13 cellular contexts compared by ENCODE assay signal in genomic region chr19:4816388-4817165, GRCh38. TPM values are rescaled to one million over a fixed set of nuclear protein-coding genes. Genes with fewer than 3 reads are reported as not detected.
DNase-seq lines count a peak whose midpoint lies in the region; ATAC-seq, FAIRE-seq and TF ChIP-seq lines count a peak whose summit lies in the region.
"Had no signal": no experiment of that assay in that cellular context is flagged by ENCODE, and none has a peak within 500 bp of the region (broad histone marks: within the 10 kb centered on the region; RNA-seq: fewer than 3 reads in every experiment).

No MANE protein-coding gene starts in this region.

- no peak for FAIRE-seq in A549 (lab: Jason Lieb, UNC)
- no peak for FAIRE-seq in GM12878 (lab: Jason Lieb, UNC)
- FAIRE-seq: colon had no signal

- TF ChIP-seq POLR2A in A549 (IDR thresholded peaks at IDR 0.05; ENCODE audit: low read length) (no peak), GM12878 (IDR thresholded peaks at IDR 0.05; ENCODE audit: low read depth, low read length) (peak; percentile 52)

- peak overlapping the region; percentile 3 for H2BK12ac ChIP-seq in neuronal stem cell (ENCODE audit: low read length)

- WGBS in A549 (ENCODE audit: missing lambda C conversion rate) = 99% methylated on average over 34 of the region's 41 CpGs
- WGBS in GM12878 (ENCODE audit: insufficient coverage, insufficient replicate concordance, low lambda C conversion rate, missing lambda C conversion rate) = 96% methylated on average over 37 of the region's 41 CpGs
- WGBS in neuronal stem cell (ENCODE audit: extremely low coverage in 2 of 2, insufficient read length in 2 of 2, insufficient replicate concordance in 1 of 2), 2 donors = no CpG with 5 or more reads among the region's 41 CpGs

- H2AK5ac ChIP-seq in neuronal stem cell (ENCODE audit: low read depth, low read length) = peak overlapping the region; percentile 99

- peak overlapping the region; percentile 99 for H4K91ac ChIP-seq in neuronal stem cell (ENCODE audit: low read depth, low read length, poor library complexity)

- H2BK5ac ChIP-seq in neuronal stem cell (ENCODE audit: low read length) = no peak overlapping the region

- H2BK120ac ChIP-seq in neuronal stem cell (ENCODE audit: low read depth, low read length) = peak overlapping the region; percentile 78

- RAD21 ChIA-PET in GM12878 (lab: Charles Lee; ENCODE audit: unreplicated experiment) = no interaction called here

- H3K4me3 ChIP-seq in A549 (no peak overlapping the region), H7 (ENCODE audit: insufficient read depth, low read depth, low read length) (no peak overlapping the region), GM12878 (no peak overlapping the region), neuronal stem cell (ENCODE audit: low read length in 2 of 2) (no peak overlapping the region)
- H3K4me3 ChIP-seq: PC-9 had no signal

- peak overlapping the region; percentile 69 for H3K4ac ChIP-seq in neuronal stem cell (ENCODE audit: low read length)

- H3K4me2 ChIP-seq in A549 (no peak overlapping the region), GM12878 (ENCODE audit: control insufficient read depth, insufficient read depth) (no peak overlapping the region), neuronal stem cell (ENCODE audit: insufficient read depth, low read length, poor library complexity, severe bottlenecking) (no peak overlapping the region)

- TF ChIP-seq EP300 in A549 (IDR thresholded peaks at IDR 0.05) (no peak), GM12878 (IDR thresholded peaks at IDR 0.05; ENCODE audit: borderline replicate concordance in 1 of 2, control insufficient read depth in 1 of 2, low read depth in 2 of 2, low read length in 2 of 2) (no peak)

- H3K9ac ChIP-seq in GM12878 (ENCODE audit: control insufficient read depth, insufficient read depth, low read length) (no peak overlapping the region), neuronal stem cell (ENCODE audit: low read depth, low read length, poor library complexity) (no peak overlapping the region)

- H3K36me3 ChIP-seq in H7 (replicated peaks; ENCODE audit: control insufficient read depth, insufficient read depth, low read length) (no peaks in the 10 kb centered on the region), GM12878 (ENCODE audit: control insufficient read depth in 2 of 2, insufficient read depth in 2 of 2, low read length in 1 of 2) (peaks cover 5 to 25% of the 10 kb centered on the region in 2 experiments; a peak in 3 of 4 replicates), neuronal stem cell (replicated peaks in 1 of 2; ENCODE audit: control insufficient read depth in 2 of 2, insufficient read depth in 2 of 2, low read length in 2 of 2) (no peaks in the 10 kb centered on the region)

- POLR2A ChIA-PET in A549 (lab: Yijun Ruan, JAX) (no interaction called here), GM12878 (lab: Charles Lee) (interaction anchor here (0.6 to 0.8 kb wide), 2 partner anchors 36 to 96 kb away, joined by 4 to 6 read pairs; no protein-coding TSS in a partner anchor)

- no peak for TF ChIP-seq RAD21 in A549 (conservative IDR thresholded peaks at IDR 0.05 in 1 of 2, IDR thresholded peaks at IDR 0.05 in 1 of 2)
- no peak for TF ChIP-seq RAD21 in GM12878 (IDR thresholded peaks at IDR 0.05; ENCODE audit: insufficient read depth, low read depth, low read length)

- H3K79me2 ChIP-seq in GM12878 (ENCODE audit: control insufficient read depth, insufficient read depth, low read length) = peaks cover 2% of the 10 kb centered on the region

- H3K27ac ChIP-seq in A549 (peak overlapping the region; percentile 77 to 89), GM12878 (ENCODE audit: control insufficient read depth, insufficient read depth) (no peak overlapping the region), neuronal stem cell (replicated peaks; ENCODE audit: low read length) (no peak overlapping the region)
- H3K27ac ChIP-seq: PC-9 had no signal

- no peaks in the 10 kb centered on the region for H3K9me3 ChIP-seq in A549
- no peaks in the 10 kb centered on the region; the same call in 2 of the 3 replicates for H3K9me3 ChIP-seq in GM12878 (replicated peaks; ENCODE audit: control insufficient read depth, insufficient read depth, low read length)
- H3K9me3 ChIP-seq in neuronal stem cell (replicated peaks in 1 of 2; ENCODE audit: control insufficient read depth in 2 of 2, insufficient read depth in 1 of 2, low read depth in 1 of 2, low read length in 2 of 2) = peaks cover 3% of the 10 kb centered on the region in 2 donors

- intact Hi-C loops in GM12878 (cut with micrococcal nuclease; ENCODE audit: unreplicated experiment) = no loop called here

- CTCF ChIA-PET in A549 (lab: Yijun Ruan, JAX) = interaction anchor here (1.0 to 1.9 kb wide), 6 partner anchors 7 to 215 kb away, joined by 3 to 8 read pairs (median 3); no protein-coding TSS in a partner anchor
- CTCF ChIA-PET in GM12878 (lab: Yijun Ruan, JAX) = interaction anchor here (0.9 to 2.2 kb wide), 3 partner anchors 12 to 95 kb away, joined by 3 to 10 read pairs (median 6); no protein-coding TSS in a partner anchor

- peaks cover 17% of the 10 kb centered on the region for H3K4me1 ChIP-seq in A549
- peaks cover 14% of the 10 kb centered on the region for H3K4me1 ChIP-seq in GM12878 (ENCODE audit: control insufficient read depth, insufficient read depth, low read length)
- H3K4me1 ChIP-seq in neuronal stem cell (ENCODE audit: control insufficient read depth in 2 of 2, insufficient read depth in 1 of 2, low read depth in 1 of 2, low read length in 2 of 2) = no peaks in the 10 kb centered on the region

- TF ChIP-seq CTCF in A549 (IDR thresholded peaks at IDR 0.05) = no peak
- no peak for TF ChIP-seq CTCF in GM12878 (IDR thresholded peaks at IDR 0.05 in 2 of 3, conservative IDR thresholded peaks at IDR 0.05 in 1 of 3; ENCODE audit: control insufficient read depth in 2 of 3, extremely low read depth in 1 of 3, insufficient read depth in 1 of 3, low read depth in 3 of 3, low read length in 3 of 3)

- H4K8ac ChIP-seq in neuronal stem cell (ENCODE audit: low read depth, low read length) = peak overlapping the region; percentile 99

- H4K20me1 ChIP-seq in GM12878 (ENCODE audit: control insufficient read depth, insufficient read depth) = no peaks in the 10 kb centered on the region

- H2BK15ac ChIP-seq in neuronal stem cell (ENCODE audit: low read length) = peak overlapping the region; percentile 90

- TSS peak; percentile 59 for BruUV-seq in GM12878 (replicated peaks; lab: Mats Ljungman, UMichigan)

- H3K18ac ChIP-seq in neuronal stem cell (ENCODE audit: low read length) = peak overlapping the region; percentile 82

- H3K23ac ChIP-seq in neuronal stem cell (ENCODE audit: low read depth, low read length, poor library complexity) = peak overlapping the region; percentile 60

- SMC1A ChIA-PET in GM12878 (lab: Charles Lee; ENCODE audit: uncharacterized antibody, unreplicated experiment) = no interaction called here

- no peak overlapping the region for H2AFZ ChIP-seq in GM12878 (ENCODE audit: control insufficient read depth, low read depth, low read length)
- H2AFZ ChIP-seq in neuronal stem cell (ENCODE audit: low read length) = peak overlapping the region; percentile 77

- in situ Hi-C loops in GM12878 (cut with MboI) = no loop called here

- ATAC-seq in A549 (no peak), GM12878 (no peak), GM21786 (IDR thresholded peaks at IDR 0.05; ENCODE audit: unreplicated experiment) (no peak), HG03108 (IDR thresholded peaks at IDR 0.05; ENCODE audit: unreplicated experiment) (no peak)

- DNase-seq in A549 (ENCODE audit: low read depth in 1 of 2, low spot score in 1 of 2) (no peak), H7 (peak; percentile 52), GM12878 (ENCODE audit: low read depth, low spot score) (no peak), neuronal stem cell (ENCODE audit: low spot score) (no peak), NCI-H1436 treated with DMSO at 0.1 percent for 48 hours (lab: John Stamatoyannopoulos, UW) (no peak)
- DNase-seq in stimulated activated CD4-positive, alpha-beta T cell treated with anti-CD3 and anti-CD28 coated beads, Interleukin-4, amount 100 ng/mL, for 24 hours = no peak
- DNase-seq: activated CD4-positive, alpha-beta T cell treated with anti-CD3 and anti-CD28 coated beads for 1 hour; activated T-cell treated with anti-CD3 and anti-CD28 coated beads for 4 hours; nephron progenitor cell had no signal

- H3K27me3 ChIP-seq in H7 (ENCODE audit: control insufficient read depth, insufficient read depth, low read length) (peaks cover 2% of the 10 kb centered on the region; the same call in 1 of the 2 replicates), GM12878 (replicated peaks in 1 of 2; ENCODE audit: control insufficient read depth in 2 of 2, insufficient read depth in 2 of 2, low read length in 1 of 2) (no peaks in the 10 kb centered on the region), neuronal stem cell (ENCODE audit: control insufficient read depth in 3 of 3, insufficient read depth in 3 of 3, low read depth in 1 of 3, low read length in 3 of 3) (no peaks in the 10 kb centered on the region)

- no peaks in the 10 kb centered on the region for H3K79me1 ChIP-seq in neuronal stem cell (ENCODE audit: low read depth, low read length)

- H3K14ac ChIP-seq in neuronal stem cell (ENCODE audit: low read length) = no peak overlapping the region

RNA-seq across cellular contexts. Expression of gene TICAM1, which starts 14.9 kb away (rescaled TPM):
- polyA plus RNA-seq in A549 (2011; rRNA removed) (0.78 and 2.0 TPM in 2 replicates), A549 (2017; fragmentation: RNase III; extraction: RNeasy Plus Mini Kit Qiagen cat#74134 plus additional on column Dnase treatment) (3.8 to 4.0 TPM (median 3.9 TPM) in 3 replicates), GM12878 (2011; rRNA removed) (0.84 and 2.6 TPM in 2 replicates), GM12878 (2014; fragmentation: Illumina TruSeq; extraction: Trizol) (2.7 and 6.4 TPM in 2 replicates), GM12878 (2014; fragmentation: Nextera tagmentation; extraction: Ambion mirVana) (under 1 TPM; 0.31 to 0.99 TPM), GM12878 (2014; rRNA removed) (14.1 and 19.3 TPM in 2 replicates), GM12878 (2016; fragmentation: Nextera tagmentation; extraction: Ambion mirVana) (10 to 100 TPM; 19.5 to 21.3 TPM)
- polyA plus RNA-seq in A549 (2012; cell fraction: cytosol; rRNA removed) = 1.2 and 2.2 TPM in 2 replicates
- polyA plus RNA-seq in A549 (2012; cell fraction: nucleus; rRNA removed) = 2.6 and 3.8 TPM in 2 replicates
- 0.92 and 0.95 TPM in 2 replicates for polyA minus RNA-seq in A549 (2011; rRNA and poly(A)+ RNA removed)
- 0.17 and 0.30 TPM in 2 replicates for total RNA-seq in H7 (2014; rRNA removed; shearing (Covaris generic))
- total RNA-seq in GM12878 (2013; cell fraction: nucleolus; rRNA removed) = 18.2 and 19.6 TPM in 2 replicates
- total RNA-seq in GM12878 (2014; rRNA removed) (3.1 and 4.0 TPM in 2 replicates), GM12878 (2014; rRNA removed; fragmentation: Illumina TruSeq; extraction: Trizol) (3.8 and 4.2 TPM in 2 replicates), GM12878 (2021) (31.1 and 32.0 TPM in 2 replicates)
- 5.8 TPM for polyA plus RNA-seq in GM12878 (2011; ENCODE audit: low read depth)
- polyA plus RNA-seq in GM12878 (2011; cell fraction: cytosol; rRNA removed) = 5.2 and 7.1 TPM in 2 replicates
- polyA plus RNA-seq in GM12878 (2011; cell fraction: nucleus; rRNA removed) = 10.0 and 20.2 TPM in 2 replicates
- 19.8 and 26.3 TPM in 2 replicates for polyA plus RNA-seq in GM12878 (2012)
- polyA minus RNA-seq in GM12878 (2011; rRNA and poly(A)+ RNA removed) = 2.0 and 4.6 TPM in 2 replicates
- polyA minus RNA-seq in GM12878 (2011; cell fraction: cytosol; rRNA and poly(A)+ RNA removed) = 8.5 and 12.0 TPM in 2 replicates
- polyA minus RNA-seq in GM12878 (2011; cell fraction: nucleus; rRNA and poly(A)+ RNA removed) = 2.3 and 5.7 TPM in 2 replicates
- 1.4 TPM for polyA plus RNA-seq in neuronal stem cell (2013, experiment 1 of 2)
- 1.5 TPM for polyA plus RNA-seq in neuronal stem cell (2013, experiment 2 of 2)

RNA-seq across cellular contexts. Expression of gene FEM1A, which starts 25.0 kb away (rescaled TPM):
- 3.2 and 3.5 TPM in 2 replicates for polyA plus RNA-seq in A549 (2011; rRNA removed)
- 2.9 and 4.1 TPM in 2 replicates for polyA plus RNA-seq in A549 (2012; cell fraction: cytosol; rRNA removed)
- 2.7 and 3.7 TPM in 2 replicates for polyA plus RNA-seq in A549 (2012; cell fraction: nucleus; rRNA removed)
- polyA plus RNA-seq in A549 (2017; fragmentation: RNase III; extraction: RNeasy Plus Mini Kit Qiagen cat#74134 plus additional on column Dnase treatment) = 4.0 to 4.1 TPM (median 4.0 TPM) in 3 replicates
- polyA minus RNA-seq in A549 (2011; rRNA and poly(A)+ RNA removed) = 7.4 and 8.9 TPM in 2 replicates
- 16.1 and 17.2 TPM in 2 replicates for total RNA-seq in H7 (2014; rRNA removed; shearing (Covaris generic))
- 8.5 and 10.8 TPM in 2 replicates for total RNA-seq in GM12878 (2013; cell fraction: nucleolus; rRNA removed)
- 14.0 and 17.4 TPM in 2 replicates for total RNA-seq in GM12878 (2014; rRNA removed)
- 5.7 and 6.9 TPM in 2 replicates for total RNA-seq in GM12878 (2014; rRNA removed; fragmentation: Illumina TruSeq; extraction: Trizol)
- total RNA-seq in GM12878 (2021) = 14.3 and 15.0 TPM in 2 replicates
- 0.29 TPM for polyA plus RNA-seq in GM12878 (2011; ENCODE audit: low read depth)
- 1.6 and 3.0 TPM in 2 replicates for polyA plus RNA-seq in GM12878 (2011; rRNA removed)
- 3.7 and 5.4 TPM in 2 replicates for polyA plus RNA-seq in GM12878 (2011; cell fraction: cytosol; rRNA removed)
- polyA plus RNA-seq in GM12878 (2011; cell fraction: nucleus; rRNA removed) = 8.4 TPM in 2 replicates
- 0.85 and 1.00 TPM in 2 replicates for polyA plus RNA-seq in GM12878 (2012)
- polyA plus RNA-seq in GM12878 (2014; fragmentation: Illumina TruSeq; extraction: Trizol) = 3.5 and 4.7 TPM in 2 replicates
- under 1 TPM; 0.27 to 0.31 TPM for polyA plus RNA-seq in GM12878 (2014; fragmentation: Nextera tagmentation; extraction: Ambion mirVana)
- polyA plus RNA-seq in GM12878 (2014; rRNA removed) = 9.1 and 10.7 TPM in 2 replicates
- polyA plus RNA-seq in GM12878 (2016; fragmentation: Nextera tagmentation; extraction: Ambion mirVana) = 1 to 10 TPM; 2.4 to 2.7 TPM
- 5.5 and 9.7 TPM in 2 replicates for polyA minus RNA-seq in GM12878 (2011; rRNA and poly(A)+ RNA removed)
- polyA minus RNA-seq in GM12878 (2011; cell fraction: cytosol; rRNA and poly(A)+ RNA removed) = 3.2 and 5.0 TPM in 2 replicates
- 6.6 and 12.1 TPM in 2 replicates for polyA minus RNA-seq in GM12878 (2011; cell fraction: nucleus; rRNA and poly(A)+ RNA removed)
- polyA plus RNA-seq in neuronal stem cell (2013, experiment 1 of 2) = 5.5 TPM
- polyA plus RNA-seq in neuronal stem cell (2013, experiment 2 of 2) = 5.6 TPM

RNA-seq across cellular contexts. Expression of gene PLIN3, which starts 50.9 kb away (rescaled TPM):
- polyA plus RNA-seq in A549 (2011; rRNA removed) = 28.4 and 30.1 TPM in 2 replicates
- 55.0 and 76.6 TPM in 2 replicates for polyA plus RNA-seq in A549 (2012; cell fraction: cytosol; rRNA removed)
- polyA plus RNA-seq in A549 (2012; cell fraction: nucleus; rRNA removed) = 51.8 and 74.5 TPM in 2 replicates
- 75.7 to 84.3 TPM (median 83.7 TPM) in 3 replicates for polyA plus RNA-seq in A549 (2017; fragmentation: RNase III; extraction: RNeasy Plus Mini Kit Qiagen cat#74134 plus additional on column Dnase treatment)
- 21.9 and 43.8 TPM in 2 replicates for polyA minus RNA-seq in A549 (2011; rRNA and poly(A)+ RNA removed)
- total RNA-seq in H7 (2014; rRNA removed; shearing (Covaris generic)) = 88.8 and 95.2 TPM in 2 replicates
- total RNA-seq in GM12878 (2013; cell fraction: nucleolus; rRNA removed) = 35.0 and 37.9 TPM in 2 replicates
- 61.9 and 69.9 TPM in 2 replicates for total RNA-seq in GM12878 (2014; rRNA removed)
- 33.7 and 35.4 TPM in 2 replicates for total RNA-seq in GM12878 (2014; rRNA removed; fragmentation: Illumina TruSeq; extraction: Trizol)
- 69.6 and 73.6 TPM in 2 replicates for total RNA-seq in GM12878 (2021)
- 23.2 TPM for polyA plus RNA-seq in GM12878 (2011; ENCODE audit: low read depth)
- polyA plus RNA-seq in GM12878 (2011; rRNA removed) = 44.8 and 71.4 TPM in 2 replicates
- 105 and 137 TPM in 2 replicates for polyA plus RNA-seq in GM12878 (2011; cell fraction: cytosol; rRNA removed)
- polyA plus RNA-seq in GM12878 (2011; cell fraction: nucleus; rRNA removed) = 38.9 and 47.7 TPM in 2 replicates
- 73.5 and 75.8 TPM in 2 replicates for polyA plus RNA-seq in GM12878 (2012)
- polyA plus RNA-seq in GM12878 (2014; fragmentation: Illumina TruSeq; extraction: Trizol) = 17.4 and 27.2 TPM in 2 replicates
- 10 to 100 TPM in 1 of 2 experiments, 1 to 10 TPM in 1; 7.7 to 19.0 TPM for polyA plus RNA-seq in GM12878 (2014; fragmentation: Nextera tagmentation; extraction: Ambion mirVana)
- polyA plus RNA-seq in GM12878 (2014; rRNA removed) = 67.0 and 77.5 TPM in 2 replicates
- 10 to 100 TPM; 66.7 to 68.2 TPM for polyA plus RNA-seq in GM12878 (2016; fragmentation: Nextera tagmentation; extraction: Ambion mirVana)
- 52.7 and 125 TPM in 2 replicates for polyA minus RNA-seq in GM12878 (2011; rRNA and poly(A)+ RNA removed)
- 55.9 and 62.5 TPM in 2 replicates for polyA minus RNA-seq in GM12878 (2011; cell fraction: cytosol; rRNA and poly(A)+ RNA removed)
- 34.0 and 44.7 TPM in 2 replicates for polyA minus RNA-seq in GM12878 (2011; cell fraction: nucleus; rRNA and poly(A)+ RNA removed)
- polyA plus RNA-seq in neuronal stem cell (2013, experiment 1 of 2) = 47.6 TPM
- polyA plus RNA-seq in neuronal stem cell (2013, experiment 2 of 2) = 49.5 TPM

Comparison
In these comparisons a context has a peak if more than half of its experiments do, and no peak if none do; other contexts are left out.
1. H3K27ac ChIP-seq: peak in A549 (2 of 2); none in GM12878 (single experiment) and neuronal stem cell (single experiment).
2. Of the 24 proteins assayed by ChIP-seq in both GM12878 and A549: peak only in GM12878: POLR2A and POLR2AphosphoS2; only in A549: none; in both: none; in neither: 22.